ENCODE assay signal across 13 cellular contexts in genomic region chr11:892106-892505, GRCh38. TPM values are rescaled to one million over a fixed set of nuclear protein-coding genes. Genes with fewer than 3 reads are reported as not detected.
DNase-seq lines count a peak whose midpoint lies in the region; ATAC-seq and TF ChIP-seq lines count a peak whose summit lies in the region.
"Had no signal": no experiment of that assay in that cellular context is flagged by ENCODE, and none has a peak within 500 bp of the region (broad histone marks: within the 10 kb centered on the region; RNA-seq: fewer than 3 reads in every experiment).

No MANE protein-coding gene starts in this region.

- peaks cover 19% of the 10 kb centered on the region for H3K4me1 ChIP-seq in Panc1 (ENCODE audit: control insufficient read depth, insufficient read depth, low read length)
- H3K4me1 ChIP-seq in mucosa of descending colon (ENCODE audit: low read depth) = no peaks in the 10 kb centered on the region
- no peaks in the 10 kb centered on the region for H3K4me1 ChIP-seq in colonic mucosa
- H3K4me1 ChIP-seq: lower lobe of right lung had no signal

- H3K9me3 ChIP-seq in Panc1 (ENCODE audit: control insufficient read depth, insufficient read depth, low read depth, low read length) (no peaks in the 10 kb centered on the region), mucosa of descending colon (no peaks in the 10 kb centered on the region), colonic mucosa (no peaks in the 10 kb centered on the region)
- H3K9me3 ChIP-seq: lower lobe of right lung, thoracic aorta had no signal

- no TSS peak for BruUV-seq in Panc1 (replicated peaks; lab: Mats Ljungman, UMichigan)

- DNase-seq in D341Med (ENCODE audit: low spot score) (peak; percentile 71), Panc1 (ENCODE audit: low read depth, low spot score) (no peak), iPS-NIHi7 (ENCODE audit: extremely low spot score) (peak; percentile 40), mucosa of descending colon (no peak), colonic mucosa (no peak)
- no peak for DNase-seq in stimulated activated naive CD4-positive, alpha-beta T cell (lab: John Stamatoyannopoulos, UW)
- DNase-seq: caudate nucleus, hypothalamus, lower lobe of right lung, nucleus accumbens, SHP77 had no signal

- H3K27me3 ChIP-seq in Panc1 (ENCODE audit: control insufficient read depth, insufficient read depth, low read length) (no peaks in the 10 kb centered on the region), colonic mucosa (no peaks in the 10 kb centered on the region)

- no peak for TF ChIP-seq CTCF in Panc1 (IDR thresholded peaks at IDR 0.05)
- TF ChIP-seq CTCF in mucosa of descending colon (IDR thresholded peaks at IDR 0.05) = no peak
- no peak for TF ChIP-seq CTCF in colonic mucosa (IDR thresholded peaks at IDR 0.05)

- in situ Hi-C loops in Panc1 (cut with HindIII; ENCODE audit: low pct_unique_long_range_greater_than_20kb, low sequenced_read_pairs) = no loop called here

- intact Hi-C loops in Panc1 (cut with micrococcal nuclease; ENCODE audit: unreplicated experiment) (no loop called here), mucosa of descending colon (cut with DNase I, micrococcal nuclease) (no loop called here), colonic mucosa (cut with DNase I) (no loop called here)

- peak; percentile 42 for ATAC-seq in Panc1
- ATAC-seq in mucosa of descending colon = no peak
- ATAC-seq: lower lobe of right lung had no signal

- no peak overlapping the region for H3K9ac ChIP-seq in colonic mucosa (ENCODE audit: low read depth in 2 of 2, low read length in 2 of 2)

- H3K27ac ChIP-seq in Panc1 (ENCODE audit: low read length) = no peak overlapping the region
- H3K27ac ChIP-seq in colonic mucosa = no peak overlapping the region
- H3K27ac ChIP-seq: epithelial cell of prostate, lower lobe of right lung, thoracic aorta had no signal

- H3K36me3 ChIP-seq in Panc1 (ENCODE audit: control insufficient read depth, insufficient read depth, low read length) = no peaks in the 10 kb centered on the region
- H3K36me3 ChIP-seq in mucosa of descending colon (ENCODE audit: low read depth) = no peaks in the 10 kb centered on the region
- no peaks in the 10 kb centered on the region for H3K36me3 ChIP-seq in colonic mucosa

- no peak overlapping the region for H3K4me3 ChIP-seq in Panc1 (ENCODE audit: low read depth in 2 of 2, low read length in 2 of 2)
- no peak overlapping the region for H3K4me3 ChIP-seq in mucosa of descending colon
- H3K4me3 ChIP-seq in colonic mucosa = no peak overlapping the region
- H3K4me3 ChIP-seq: lower lobe of right lung, thoracic aorta had no signal

- CTCF ChIA-PET in Panc1 (lab: Charles Lee) = no interaction called here

- POLR2A ChIA-PET in Panc1 (lab: Charles Lee) = no interaction called here

RNA-seq across cellular contexts. Expression of gene CHID1, which starts 18.5 kb away (rescaled TPM):
- 224 TPM for total RNA-seq in Panc1 (2021; ENCODE audit: unreplicated experiment)
- 247 TPM for polyA plus RNA-seq in Panc1 (2012; ENCODE audit: insufficient read length)
- 10 to 100 TPM; 52.3 to 64.3 (median 55.3) TPM for total RNA-seq in mucosa of descending colon
- total RNA-seq in colonic mucosa = 100 to 1,000 TPM in 1 of 2 donors, 10 to 100 TPM in 1; 46.4 to 113 TPM

RNA-seq across cellular contexts. Expression of gene AP2A2, which starts 33.6 kb away (rescaled TPM):
- 123 TPM for total RNA-seq in Panc1 (2021; ENCODE audit: unreplicated experiment)
- 238 TPM for polyA plus RNA-seq in Panc1 (2012; ENCODE audit: insufficient read length)
- 100 to 1,000 TPM in 1 of 3 donors, 10 to 100 TPM in 2; 68.8 to 105 (median 99.5) TPM for total RNA-seq in mucosa of descending colon
- total RNA-seq in colonic mucosa = 10 to 100 TPM; 69.4 to 72.5 TPM

RNA-seq across cellular contexts. Expression of gene TSPAN4, which starts 49.5 kb away (rescaled TPM):
- total RNA-seq in Panc1 (2021; ENCODE audit: unreplicated experiment) (187 TPM), mucosa of descending colon (10 to 100 TPM in 2 of 3 donors, 1 to 10 TPM in 1; 9.2 to 42.4 (median 24.7) TPM), colonic mucosa (10 to 100 TPM; 12.1 to 12.7 TPM)
- 257 TPM for polyA plus RNA-seq in Panc1 (2012; ENCODE audit: insufficient read length)

RNA-seq across cellular contexts. Expression of gene POLR2L, which starts 49.8 kb away (rescaled TPM):
- total RNA-seq in Panc1 (2021; ENCODE audit: unreplicated experiment) = 673 TPM
- 2,061 TPM for polyA plus RNA-seq in Panc1 (2012; ENCODE audit: insufficient read length)
- 10 to 100 TPM; 67.1 to 86.8 (median 82.1) TPM for total RNA-seq in mucosa of descending colon
- total RNA-seq in colonic mucosa = 100 to 1,000 TPM in 1 of 2 donors, 10 to 100 TPM in 1; 77.4 to 181 TPM

RNA-seq across cellular contexts. Expression of gene CD151, which starts 59.4 kb away (rescaled TPM):
- 680 TPM for total RNA-seq in Panc1 (2021; ENCODE audit: unreplicated experiment)
- 1,015 TPM for polyA plus RNA-seq in Panc1 (2012; ENCODE audit: insufficient read length)
- total RNA-seq in mucosa of descending colon = 100 to 1,000 TPM; 364 to 415 (median 378) TPM
- 100 to 1,000 TPM; 371 to 396 TPM for total RNA-seq in colonic mucosa

Comparison
In these comparisons a context has a peak if more than half of its experiments do, and no peak if none do; other contexts are left out.
1. DNase-seq: peak in D341Med (single experiment) and iPS-NIHi7 (single experiment); none in Panc1 (single experiment), stimulated activated naive CD4-positive, alpha-beta T cell (0 of 6), mucosa of descending colon (0 of 3) and colonic mucosa (single experiment).